Comparison of ENCODE assay signal across 11 cellular contexts in the genomic region with DNA sequence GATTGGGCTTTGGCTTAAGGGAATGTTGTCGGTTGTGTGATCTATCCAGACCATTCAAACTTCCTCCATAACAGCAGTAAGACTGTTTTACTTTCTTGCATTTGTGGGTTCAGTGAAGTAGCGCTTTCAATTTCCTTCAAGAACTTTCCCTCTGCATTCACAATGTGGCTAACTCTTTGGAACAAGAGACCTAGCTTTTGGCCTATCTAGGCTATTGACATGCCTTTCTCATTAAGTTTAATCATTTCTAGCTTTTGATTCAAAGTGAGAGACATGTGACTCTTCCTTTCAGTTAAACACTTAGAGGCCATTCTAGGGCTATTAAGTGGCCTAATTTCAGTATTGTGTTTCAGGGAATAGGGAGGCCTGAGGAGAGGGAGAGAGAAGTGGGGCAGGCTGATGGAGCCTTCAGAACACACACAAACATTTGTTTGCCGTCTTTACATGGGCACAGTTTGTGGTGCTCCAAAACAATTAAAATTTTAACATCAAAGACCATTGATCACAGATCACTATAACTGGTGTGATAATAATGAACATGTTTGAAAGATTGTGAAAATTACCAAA. TPM values are rescaled to one million over a fixed set of nuclear protein-coding genes. Genes with fewer than 3 reads are reported as not detected.
DNase-seq lines count a peak whose midpoint lies in the region; ATAC-seq and TF ChIP-seq lines count a peak whose summit lies in the region.
"Had no signal": no experiment of that assay in that cellular context is flagged by ENCODE, and none has a peak within 500 bp of the region (broad histone marks: within the 10 kb centered on the region; RNA-seq: fewer than 3 reads in every experiment).

No MANE protein-coding gene starts in this region.

- 0 out of 2 replicates have a peak, but pooled peaks cover 4% of the 10 kb centered on the region for H4K20me1 ChIP-seq in OCI-LY3 (ENCODE audit: insufficient read depth, low read length)

- H3K36me3 Mint-ChIP-seq in immature natural killer cell = peaks cover 9 to 36% (median 15%) of the 10 kb centered on the region in 3 donors

- H3K4me1 ChIP-seq in OCI-LY3 (ENCODE audit: low read length) = peaks cover 25% of the 10 kb centered on the region
- H3K4me1 ChIP-seq in upper lobe of right lung = no peaks in the 10 kb centered on the region

- peak overlapping the region in 1 of 2 donors; percentile 27 for H3K4me3 Mint-ChIP-seq in stimulated activated naive CD8-positive, alpha-beta T cell treated with anti-CD3 and anti-CD28 coated beads, Interleukin-15, amount 100 ng/mL, for 72 hours
- no peak overlapping the region for H3K4me3 Mint-ChIP-seq in immature natural killer cell

- H2AFZ ChIP-seq in OCI-LY3 (ENCODE audit: low read depth, low read length) = no peak overlapping the region

- H3K9me3 Mint-ChIP-seq in stimulated activated naive CD8-positive, alpha-beta T cell treated with anti-CD3 and anti-CD28 coated beads, Interleukin-15, amount 100 ng/mL, for 72 hours = no peaks in the 10 kb centered on the region
- H3K9me3 Mint-ChIP-seq in immature natural killer cell = no peaks in the 10 kb centered on the region

- no peak overlapping the region for H3K9ac ChIP-seq in OCI-LY3 (ENCODE audit: low read length)

- no peaks in the 10 kb centered on the region for H3K27me3 ChIP-seq in OCI-LY3 (ENCODE audit: low read depth, low read length)
- H3K27me3 ChIP-seq in upper lobe of right lung = no peaks in the 10 kb centered on the region

- H3K9me3 ChIP-seq in OCI-LY3 (ENCODE audit: insufficient read depth, low read length) (no peaks in the 10 kb centered on the region), upper lobe of right lung (no peaks in the 10 kb centered on the region)

- no peaks in the 10 kb centered on the region for H3K27me3 Mint-ChIP-seq in stimulated activated naive CD8-positive, alpha-beta T cell treated with anti-CD3 and anti-CD28 coated beads, Interleukin-15, amount 100 ng/mL, for 72 hours
- peaks cover 0 to 4% (median 3%) of the 10 kb centered on the region in 3 donors for H3K27me3 Mint-ChIP-seq in immature natural killer cell (ENCODE audit: low read depth in 3 of 3)

- intact Hi-C loops in upper lobe of right lung (cut with DNase I) = no loop called here

- no peak for DNase-seq in stimulated activated naive CD8-positive, alpha-beta T cell treated with anti-CD3 and anti-CD28 coated beads, Interleukin-15, amount 100 ng/mL, for 72 hours
- DNase-seq in stimulated activated naive CD8-positive, alpha-beta T cell treated with anti-CD3 and anti-CD28 coated beads, Interleukin-15, Interleukin-2, amounts not matched to agents 100 U/mL and 50 U/mL, for 24 hours = no peak
- DNase-seq in upper lobe of right lung (no peak), immature natural killer cell (no peak), NCI-H2196 treated with DMSO at 0.1 percent for 48 hours (lab: John Stamatoyannopoulos, UW; ENCODE audit: unreplicated experiment) (no peak)
- DNase-seq: C1 segment of cervical spinal cord, NCI-H2029 treated with DMSO at 0.1 percent for 48 hours, SHP77 had no signal

- H3K4me1 Mint-ChIP-seq in stimulated activated naive CD8-positive, alpha-beta T cell treated with anti-CD3 and anti-CD28 coated beads, Interleukin-15, amount 100 ng/mL, for 72 hours = peaks cover 42% of the 10 kb centered on the region
- H3K4me1 Mint-ChIP-seq in immature natural killer cell = peaks cover 11 to 30% of the 10 kb centered on the region in 2 donors

- TF ChIP-seq CTCF in OCI-LY3 (IDR thresholded peaks at IDR 0.05; ENCODE audit: low read depth, low read length) (no peak), upper lobe of right lung (IDR thresholded peaks at IDR 0.05) (no peak)

- H3K4me3 ChIP-seq in OCI-LY3 (ENCODE audit: low read length) (no peak overlapping the region), upper lobe of right lung (no peak overlapping the region)

- H3K27ac ChIP-seq in OCI-LY3 (ENCODE audit: low read length) = peak overlapping the region; percentile 53
- no peak overlapping the region for H3K27ac ChIP-seq in upper lobe of right lung

- 0 out of 2 replicates have a peak, but pooled peaks cover 3% of the 10 kb centered on the region for H3K79me2 ChIP-seq in OCI-LY3 (ENCODE audit: low read length)

- H3K4me2 ChIP-seq in OCI-LY3 (ENCODE audit: low read length) = peak overlapping the region; percentile 48

- peak; percentile 60 for ATAC-seq in stimulated activated naive CD8-positive, alpha-beta T cell treated with anti-CD3 and anti-CD28 coated beads, Interleukin-15, amount 100 ng/mL, for 72 hours
- no peak for ATAC-seq in stimulated activated naive CD8-positive, alpha-beta T cell treated with anti-CD3 and anti-CD28 coated beads, Interleukin-15, Interleukin-2, amounts not matched to agents 100 U/mL and 50 U/mL, for 24 hours
- ATAC-seq in HG02678 (IDR thresholded peaks at IDR 0.05; ENCODE audit: unreplicated experiment) (peak; percentile 53), upper lobe of right lung (peak; percentile 32), GM21723 (IDR thresholded peaks at IDR 0.05; ENCODE audit: unreplicated experiment) (no peak)

- H3K27ac Mint-ChIP-seq in stimulated activated naive CD8-positive, alpha-beta T cell treated with anti-CD3 and anti-CD28 coated beads, Interleukin-15, amount 100 ng/mL, for 72 hours = peak overlapping the region in 1 of 2 donors; percentile 3
- H3K27ac Mint-ChIP-seq in immature natural killer cell = peak overlapping the region in 3 of 6 donors; percentile 35 to 45 (median 37)

- H3K36me3 ChIP-seq in OCI-LY3 (replicated peaks; ENCODE audit: low read depth, low read length) (peaks cover 19% of the 10 kb centered on the region), upper lobe of right lung (peaks cover 22% of the 10 kb centered on the region)

RNA-seq across cellular contexts. Expression of a gene that starts 34.1 kb away (rescaled TPM):
- 166 TPM for total RNA-seq in upper lobe of right lung
- 100 to 1,000 TPM; 126 to 167 (median 140) TPM for polyA plus RNA-seq in immature natural killer cell

RNA-seq across cellular contexts. Expression of a gene that starts 59.0 kb away (rescaled TPM):
- 30.4 TPM for total RNA-seq in upper lobe of right lung
- polyA plus RNA-seq in immature natural killer cell = 10 to 100 TPM; 25.6 to 42.1 (median 30.6) TPM

Comparison
In these comparisons a context has a peak if more than half of its experiments do, and no peak if none do; other contexts are left out.
1. ATAC-seq: peak in stimulated activated naive CD8-positive, alpha-beta T cell treated with anti-CD3 and anti-CD28 coated beads, Interleukin-15, amount 100 ng/mL, for 72 hours (single experiment), HG02678 (single experiment) and upper lobe of right lung (single experiment); none in stimulated activated naive CD8-positive, alpha-beta T cell treated with anti-CD3 and anti-CD28 coated beads, Interleukin-15, Interleukin-2, amounts not matched to agents 100 U/mL and 50 U/mL, for 24 hours (single experiment) and GM21723 (single experiment).